ENCODE assay signal across 1 cellular context in genomic region chr1:161045749-161046573, GRCh38.
TF ChIP-seq lines count a peak whose summit lies in the region.

USF1 (minus strand) TSS chr1:161045977; CDS start chr1:161043275, 2,702 bp downstream.

TF ChIP-seq in K562, 482 proteins besides CTCF, POLR2A, EP300 and RAD21 (continued from another document and continues in another):
- TF ChIP-seq ZNF740 (CRISPR knock-in tag; IDR thresholded peaks at IDR 0.05): no peak
- no peak for TF ChIP-seq ZNF740 (tag; IDR thresholded peaks at IDR 0.05)
- TF ChIP-seq ELF4 (CRISPR knock-in tag; IDR thresholded peaks at IDR 0.05): peak; percentile 66; the same call in 1 of the 2 replicates
- TF ChIP-seq ETS2 (tag; IDR thresholded peaks at IDR 0.05; ENCODE audit: borderline replicate concordance, poor library complexity, severe bottlenecking): no peak
- TF ChIP-seq ZKSCAN8 (CRISPR knock-in tag; IDR thresholded peaks at IDR 0.05): no peak; the same call in 1 of the 2 replicates
- no peak for TF ChIP-seq CEBPB (tag; IDR thresholded peaks at IDR 0.05)
- TF ChIP-seq ZNF707 (CRISPR knock-in tag; conservative IDR thresholded peaks at IDR 0.05): no peak
- TF ChIP-seq ZNF384 (IDR thresholded peaks at IDR 0.05; ENCODE audit: low read depth, low read length): no peak
- no peak for TF ChIP-seq CHAMP1 (IDR thresholded peaks at IDR 0.05)
- peak; percentile 77 for TF ChIP-seq L3MBTL2 (IDR thresholded peaks at IDR 0.05)
- no peak for TF ChIP-seq CGGBP1 (CRISPR knock-in tag; IDR thresholded peaks at IDR 0.05)
- no peak for TF ChIP-seq NKRF (IDR thresholded peaks at IDR 0.05; ENCODE audit: borderline replicate concordance)
- no peak for TF ChIP-seq PTBP1 (IDR thresholded peaks at IDR 0.05; ENCODE audit: low read depth, low read length)
- TF ChIP-seq ZNF699 (CRISPR knock-in tag; IDR thresholded peaks at IDR 0.05; ENCODE audit: insufficient replicate concordance): no peak
- TF ChIP-seq DMBX1 (CRISPR knock-in tag; IDR thresholded peaks at IDR 0.05; ENCODE audit: borderline replicate concordance): peak; percentile 50; the same call in 1 of the 2 replicates
- peak in 1 of 2 experiments; percentile 39; a peak in 1 of 4 replicates for TF ChIP-seq ZNF318 (IDR thresholded peaks at IDR 0.05; ENCODE audit: borderline replicate concordance in 1 of 2, low read depth in 1 of 2)
- TF ChIP-seq SETDB1 (IDR thresholded peaks at IDR 0.05; ENCODE audit: low read length): no peak
- TF ChIP-seq PRMT5 (CRISPR knock-in tag; IDR thresholded peaks at IDR 0.05): no peak
- TF ChIP-seq SIN3B (IDR thresholded peaks at IDR 0.05; ENCODE audit: low read depth): peak; percentile 72; the same call in 1 of the 2 replicates
- TF ChIP-seq ZFX (CRISPR knock-in tag; IDR thresholded peaks at IDR 0.05): peak; percentile 77
- TF ChIP-seq ARNT (IDR thresholded peaks at IDR 0.05): peak; percentile 63 to 86; a peak in 3 of 4 replicates
- TF ChIP-seq SMC3 (conservative IDR thresholded peaks at IDR 0.05; ENCODE audit: insufficient read depth, low read depth, low read length): no peak
- no peak for TF ChIP-seq ARID1B (IDR thresholded peaks at IDR 0.05)
- no peak for TF ChIP-seq HBP1 (CRISPR knock-in tag; IDR thresholded peaks at IDR 0.05)
- TF ChIP-seq BCL6 (CRISPR knock-in tag; IDR thresholded peaks at IDR 0.05): no peak
- TF ChIP-seq DNMT1 (IDR thresholded peaks at IDR 0.05): no peak
- TF ChIP-seq SLC30A9 (CRISPR knock-in tag; IDR thresholded peaks at IDR 0.05): no peak
- TF ChIP-seq ETV6 (IDR thresholded peaks at IDR 0.05; ENCODE audit: borderline replicate concordance in 1 of 2, low read depth in 2 of 2, low read length in 1 of 2): no peak
- TF ChIP-seq ETV6 (CRISPR knock-in tag; IDR thresholded peaks at IDR 0.05; ENCODE audit: borderline replicate concordance): no peak
- TF ChIP-seq TBP (optimal IDR thresholded peaks at IDR 0.05; ENCODE audit: low read depth, low read length): peak; percentile 88
- no peak for TF ChIP-seq ZNF785 (CRISPR knock-in tag; IDR thresholded peaks at IDR 0.05)
- TF ChIP-seq TAF15 (IDR thresholded peaks at IDR 0.05; ENCODE audit: low read depth, low read length): no peak
- TF ChIP-seq BRF2 (IDR thresholded peaks at IDR 0.05; ENCODE audit: borderline replicate concordance, insufficient read depth, insufficient read length): no peak
- peak; percentile 59 for TF ChIP-seq ASH1L (IDR thresholded peaks at IDR 0.05; ENCODE audit: borderline replicate concordance, low read depth, partially characterized antibody)
- TF ChIP-seq C11orf30 (IDR thresholded peaks at IDR 0.05; ENCODE audit: low read depth): 0 out of 2 replicates have a peak, but pooled peaks have one; percentile 58
- no peak for TF ChIP-seq ATF1 (CRISPR knock-in tag; IDR thresholded peaks at IDR 0.05)
- peak; percentile 77 for TF ChIP-seq ATF1 (tag; IDR thresholded peaks at IDR 0.05)
- TF ChIP-seq CBX1 (IDR thresholded peaks at IDR 0.05; ENCODE audit: low read depth): 0 out of 2 replicates have a peak, but pooled peaks have one; percentile 32
- TF ChIP-seq ZBTB2 (IDR thresholded peaks at IDR 0.05): peak; percentile 82
- TF ChIP-seq USF2 (CRISPR knock-in tag; IDR thresholded peaks at IDR 0.05): no peak
- TF ChIP-seq ZBTB9 (CRISPR knock-in tag; IDR thresholded peaks at IDR 0.05): no peak
